In genomic region chr2:111108745-111109271, GRCh38 we compare ENCODE assay signal across 26 cellular contexts.
"Had no signal": no experiment of that assay in that cellular context is flagged by ENCODE, and none has a peak within 500 bp of the region (broad histone marks: within the 10 kb centered on the region; RNA-seq: fewer than 3 reads in every experiment).

No MANE protein-coding gene starts in this region.

- ATAC-seq: activated CD8-positive, alpha-beta memory T cell treated with anti-CD3 and anti-CD28 coated beads, Interleukin-2, amount 10 ng/mL, durations not matched to agents 7 days and 5 days; T-helper 17 cell had no signal

- H3K27me3 ChIP-seq: breast epithelium, Peyer's patch had no signal

- H3K27ac ChIP-seq: breast epithelium, Peyer's patch had no signal

- H3K9me3 Mint-ChIP-seq: activated B cell treated with CpG ODN at 0.5 μM for 24 hours; activated naive CD4-positive, alpha-beta T cell treated with anti-CD3 and anti-CD28 coated beads, Interleukin-2, amount 50 U/mL, for 24 hours; activated T-cell treated with anti-CD3 and anti-CD28 coated beads, Interleukin-2, amount 50 U/mL, for 24 hours; activated T-helper 1 cell treated with anti-CD3 and anti-CD28 coated beads, Interleukin-12 subunit alpha, Interleukin-12 subunit beta, Interleukin-2, Interleukin-4 antibody, amounts not matched to agents 30 ng/mL and 10 ng/mL and 1 ng/mL, durations not matched to agents 14 hours and 24 hours and 36 hours had no signal

- H3K9me3 ChIP-seq: breast epithelium, Peyer's patch had no signal

- DNase-seq: activated B cell treated with CpG ODN at 0.5 μM for 24 hours; activated CD4-positive, alpha-beta T cell treated with anti-CD3 and anti-CD28 coated beads for 1 hour; activated CD4-positive, alpha-beta T cell treated with anti-CD3 and anti-CD28 coated beads, Interleukin-2, amount 10 ng/mL, durations not matched to agents 24 days and 14 days; activated CD4-positive, alpha-beta T cell treated with anti-CD3 and anti-CD28 coated beads, Interleukin-2, amount 50 U/mL, for 48 hours; activated CD8-positive, alpha-beta memory T cell treated with anti-CD3 and anti-CD28 coated beads, Interleukin-2, amount 10 ng/mL, durations not matched to agents 7 days and 5 days; activated effector memory CD4-positive, alpha-beta T cell treated with Interleukin-2 at 50 U/mL for 16 hours; activated naive CD4-positive, alpha-beta T cell; activated T-cell treated with anti-CD3 and anti-CD28 coated beads, Interleukin-2, amount 50 U/mL, for 24 hours; aorta; central memory CD4-positive, alpha-beta T cell; MM.1S; NCI-H1105; NCI-H1436; NCI-H1694 treated with DMSO at 0.1 percent for 48 hours; NCI-H2081; NCI-H345; NCI-H510A; NCI-H526 treated with DMSO at 0.1 percent for 48 hours; NCI-H82; Peyer's patch; SIG-M5; T-helper 17 cell; T-helper 9 cell had no signal

- H3K4me3 Mint-ChIP-seq: activated B cell treated with CpG ODN at 0.5 μM for 24 hours; activated CD4-positive, alpha-beta T cell treated with anti-CD3 and anti-CD28 coated beads, Interleukin-2, amount 10 ng/mL, durations not matched to agents 24 days and 14 days; activated CD8-positive, alpha-beta memory T cell treated with anti-CD3 and anti-CD28 coated beads, Interleukin-2, amount 10 ng/mL, durations not matched to agents 7 days and 5 days; activated naive CD4-positive, alpha-beta T cell treated with anti-CD3 and anti-CD28 coated beads, Interleukin-2, amount 50 U/mL, for 24 hours; activated T-cell treated with anti-CD3 and anti-CD28 coated beads, Interleukin-2, amount 50 U/mL, for 24 hours; activated T-helper 1 cell treated with anti-CD3 and anti-CD28 coated beads, Interleukin-12 subunit alpha, Interleukin-12 subunit beta, Interleukin-2, Interleukin-4 antibody, amounts not matched to agents 30 ng/mL and 10 ng/mL and 1 ng/mL, durations not matched to agents 14 hours and 24 hours and 36 hours; T-helper 17 cell had no signal

- H3K4me1 Mint-ChIP-seq: activated B cell treated with CpG ODN at 0.5 μM for 24 hours; activated CD8-positive, alpha-beta memory T cell treated with anti-CD3 and anti-CD28 coated beads, Interleukin-2, amount 10 ng/mL, durations not matched to agents 7 days and 5 days; activated naive CD4-positive, alpha-beta T cell treated with anti-CD3 and anti-CD28 coated beads, Interleukin-2, amount 50 U/mL, for 24 hours; T-helper 17 cell had no signal

- H3K36me3 Mint-ChIP-seq: activated CD8-positive, alpha-beta memory T cell treated with anti-CD3 and anti-CD28 coated beads, Interleukin-2, amount 10 ng/mL, durations not matched to agents 7 days and 5 days had no signal

- H3K27ac Mint-ChIP-seq: activated B cell treated with CpG ODN at 0.5 μM for 24 hours; activated CD4-positive, alpha-beta T cell treated with anti-CD3 and anti-CD28 coated beads, Interleukin-2, amount 10 ng/mL, durations not matched to agents 24 days and 14 days; activated CD8-positive, alpha-beta memory T cell treated with anti-CD3 and anti-CD28 coated beads, Interleukin-2, amount 10 ng/mL, durations not matched to agents 7 days and 5 days; activated naive CD4-positive, alpha-beta T cell treated with anti-CD3 and anti-CD28 coated beads, Interleukin-2, amount 50 U/mL, for 24 hours; activated T-cell treated with anti-CD3 and anti-CD28 coated beads, Interleukin-2, amount 50 U/mL, for 24 hours; activated T-helper 1 cell treated with anti-CD3 and anti-CD28 coated beads, Interleukin-12 subunit alpha, Interleukin-12 subunit beta, Interleukin-2, Interleukin-4 antibody, amounts not matched to agents 30 ng/mL and 10 ng/mL and 1 ng/mL, durations not matched to agents 14 hours and 24 hours and 36 hours; T-helper 17 cell had no signal

- H3K36me3 ChIP-seq: breast epithelium, Peyer's patch had no signal

- H3K4me3 ChIP-seq: breast epithelium, Peyer's patch had no signal

- H3K4me1 ChIP-seq: breast epithelium, Peyer's patch had no signal
